In genomic region chr6:157823001-157823522, GRCh38 we compare ENCODE assay signal across 1 cellular context.
A peak's percentile ranks its signal among the peaks of the same experiment; 100 is the strongest.
TF ChIP-seq lines count a peak whose summit lies in the region.

SNX9 (plus strand) TSS chr6:157823246; CDS start chr6:157823435, 189 bp downstream.

TF ChIP-seq in K562, 482 proteins besides CTCF, POLR2A, EP300 and RAD21 (continued from another document and continues in another):
- TF ChIP-seq ZNF175 (CRISPR knock-in tag; IDR thresholded peaks at IDR 0.05; ENCODE audit: low read depth) (no peak), TRIM25 (IDR thresholded peaks at IDR 0.05; ENCODE audit: borderline replicate concordance) (no peak), ZZZ3 (IDR thresholded peaks at IDR 0.05) (no peak), MXD1 (CRISPR knock-in tag; IDR thresholded peaks at IDR 0.05; ENCODE audit: borderline replicate concordance, poor library complexity, severe bottlenecking) (peak; percentile 12), RBFOX2 (IDR thresholded peaks at IDR 0.05; ENCODE audit: low read depth, low read length) (peak; percentile 86), MXI1 (IDR thresholded peaks at IDR 0.05; ENCODE audit: low read depth, low read length) (no peak), TRIM24 (IDR thresholded peaks at IDR 0.05) (no peak), ELK1 (CRISPR knock-in tag; IDR thresholded peaks at IDR 0.05) (no peak), POLR2G (IDR thresholded peaks at IDR 0.05; ENCODE audit: low read depth, low read length) (peak; percentile 90), POLR2H (tag; IDR thresholded peaks at IDR 0.05; ENCODE audit: low read depth) (peak; percentile 67), ZNF282 (CRISPR knock-in tag; IDR thresholded peaks at IDR 0.05) (peak; percentile 83; the same call in 1 of the 2 replicates), TAF1 (IDR thresholded peaks at IDR 0.05; ENCODE audit: control insufficient read depth, extremely low read depth, insufficient read depth, low read length, severe bottlenecking) (peak; percentile 80), RNF219 (CRISPR knock-in tag; IDR thresholded peaks at IDR 0.05) (no peak), ZNF277 (CRISPR knock-in tag; IDR thresholded peaks at IDR 0.05; ENCODE audit: borderline replicate concordance) (no peak), ZNF431 (CRISPR knock-in tag; IDR thresholded peaks at IDR 0.05) (no peak), ZNF707 (CRISPR knock-in tag; conservative IDR thresholded peaks at IDR 0.05) (no peak), THRB (CRISPR knock-in tag; conservative IDR thresholded peaks at IDR 0.05) (no peak), NCOA1 (IDR thresholded peaks at IDR 0.05; ENCODE audit: low read depth) (no peak), CHAMP1 (IDR thresholded peaks at IDR 0.05) (no peak), TBP (optimal IDR thresholded peaks at IDR 0.05; ENCODE audit: low read depth, low read length) (peak; percentile 85), HNRNPLL (IDR thresholded peaks at IDR 0.05; ENCODE audit: low read depth, low read length, poor library complexity, severe bottlenecking) (peak; percentile 57), HINFP (tag; conservative IDR thresholded peaks at IDR 0.05; ENCODE audit: low read depth) (no peak), ZNF507 (tag; conservative IDR thresholded peaks at IDR 0.05) (no peak), GABPA (tag; conservative IDR thresholded peaks at IDR 0.05; ENCODE audit: low read depth) (peak; percentile 84), HNRNPK (IDR thresholded peaks at IDR 0.05; ENCODE audit: low read depth, low read length, poor library complexity, severe bottlenecking) (no peak), CHD2 (IDR thresholded peaks at IDR 0.05; ENCODE audit: low read depth, low read length) (no peak), ZKSCAN1 (IDR thresholded peaks at IDR 0.05; ENCODE audit: low read depth, low read length) (0 out of 2 replicates have a peak, but pooled peaks have one; percentile 21), NCOA4 (IDR thresholded peaks at IDR 0.05; ENCODE audit: partially characterized antibody) (no peak), MNT (conservative IDR thresholded peaks at IDR 0.05) (no peak), BCLAF1 (IDR thresholded peaks at IDR 0.05; ENCODE audit: borderline replicate concordance in 1 of 2, control insufficient read depth in 1 of 2, low read depth in 2 of 2, low read length in 1 of 2) (peak in 1 of 2 experiments; percentile 37; a peak in 1 of 4 replicates), CCNT2 (IDR thresholded peaks at IDR 0.05; ENCODE audit: borderline replicate concordance, extremely low read depth, insufficient read length, low read depth, low read length) (peak; percentile 86), TFAM (CRISPR knock-in tag; conservative IDR thresholded peaks at IDR 0.05) (no peak), SMAD4 (CRISPR knock-in tag; conservative IDR thresholded peaks at IDR 0.05) (peak; percentile 80), ILK (tag; IDR thresholded peaks at IDR 0.05; ENCODE audit: borderline replicate concordance, low read depth) (no peak), ZBTB9 (CRISPR knock-in tag; IDR thresholded peaks at IDR 0.05) (no peak), SRSF3 (IDR thresholded peaks at IDR 0.05; ENCODE audit: insufficient read depth, low read length) (no peak), FOXP4 (CRISPR knock-in tag; IDR thresholded peaks at IDR 0.05; ENCODE audit: borderline replicate concordance) (no peak), SMC3 (conservative IDR thresholded peaks at IDR 0.05; ENCODE audit: insufficient read depth, low read depth, low read length) (no peak)
